Comparison of ENCODE assay signal across 1 cellular context in the genomic region with DNA sequence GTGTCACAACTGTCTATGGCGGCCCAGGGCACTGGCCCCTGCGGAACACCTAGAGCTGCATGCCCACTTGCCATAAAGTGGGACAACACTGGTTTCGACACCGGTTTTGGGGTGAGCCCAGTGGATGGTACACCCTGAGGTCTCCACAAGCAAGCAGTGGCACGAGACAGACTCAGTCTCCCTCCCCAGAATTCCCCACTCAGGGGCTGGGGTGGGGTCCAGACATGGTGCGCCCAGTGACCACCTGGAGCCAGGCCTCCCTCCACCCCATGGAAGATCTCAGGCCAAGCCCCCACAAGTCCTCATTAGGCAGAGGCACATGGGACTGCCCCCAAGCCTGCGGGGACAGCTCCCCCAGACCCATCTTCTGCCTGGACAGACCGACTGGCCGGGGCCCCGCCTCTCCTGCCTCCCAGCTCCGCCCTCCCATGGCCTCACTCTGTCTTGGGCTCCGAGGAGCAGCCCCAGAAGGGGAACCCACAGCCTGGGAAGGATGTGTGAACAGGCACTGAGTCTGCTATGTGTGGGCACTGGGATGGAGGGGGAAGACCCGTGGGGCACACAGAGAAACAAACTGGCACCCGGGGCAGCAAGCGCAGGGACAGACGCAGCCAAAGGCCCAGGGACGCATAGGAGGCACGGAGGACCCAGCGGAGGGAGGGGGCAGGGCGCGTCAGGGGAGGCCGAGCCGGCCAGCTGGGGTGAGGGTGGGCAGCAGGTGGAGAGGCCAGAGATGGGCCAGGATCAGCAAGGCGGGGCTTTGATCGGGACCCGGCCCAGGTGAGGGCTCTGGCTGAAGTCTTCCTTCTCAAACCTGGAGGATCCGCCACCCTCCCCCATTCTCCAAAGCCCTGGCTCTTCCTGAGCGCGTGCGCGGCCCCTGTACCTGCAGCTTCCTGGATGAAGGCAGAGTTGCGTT.
A peak's percentile ranks its signal among the peaks of the same experiment; 100 is the strongest.
TF ChIP-seq lines count a peak whose summit lies in the region.

No MANE protein-coding gene starts in this region.

TF ChIP-seq in K562, 482 proteins besides CTCF, POLR2A, EP300 and RAD21:
- TF ChIP-seq ZNF384 (IDR thresholded peaks at IDR 0.05; ENCODE audit: low read depth, low read length) (no peak), TCF3 (CRISPR knock-in tag; IDR thresholded peaks at IDR 0.05) (no peak), THRB (CRISPR knock-in tag; conservative IDR thresholded peaks at IDR 0.05) (no peak), ZFPM2 (CRISPR knock-in tag; IDR thresholded peaks at IDR 0.05) (no peak), SMAD3 (CRISPR knock-in tag; conservative IDR thresholded peaks at IDR 0.05) (no peak), TCF7 (IDR thresholded peaks at IDR 0.05; ENCODE audit: borderline replicate concordance) (no peak), MECOM (CRISPR knock-in tag; IDR thresholded peaks at IDR 0.05) (no peak), SMARCE1 (IDR thresholded peaks at IDR 0.05) (no peak), NR1H2 (CRISPR knock-in tag; IDR thresholded peaks at IDR 0.05) (no peak), ZC3H4 (CRISPR knock-in tag; IDR thresholded peaks at IDR 0.05; ENCODE audit: borderline replicate concordance) (0 out of 2 replicates have a peak, but pooled peaks have one; percentile 57), BHLHE40 (IDR thresholded peaks at IDR 0.05; ENCODE audit: low read length) (no peak), RBFOX2 (IDR thresholded peaks at IDR 0.05; ENCODE audit: low read depth, low read length) (0 out of 2 replicates have a peak, but pooled peaks have one; percentile 26), ZSCAN29 (IDR thresholded peaks at IDR 0.05) (no peak), CLOCK (CRISPR knock-in tag; IDR thresholded peaks at IDR 0.05; ENCODE audit: borderline replicate concordance) (no peak), WHSC1 (IDR thresholded peaks at IDR 0.05; ENCODE audit: low read length) (no peak), MAFF (IDR thresholded peaks at IDR 0.05; ENCODE audit: low read length) (no peak), CBFA2T2 (conservative IDR thresholded peaks at IDR 0.05) (no peak)
- TF ChIP-seq, protein P1, sequence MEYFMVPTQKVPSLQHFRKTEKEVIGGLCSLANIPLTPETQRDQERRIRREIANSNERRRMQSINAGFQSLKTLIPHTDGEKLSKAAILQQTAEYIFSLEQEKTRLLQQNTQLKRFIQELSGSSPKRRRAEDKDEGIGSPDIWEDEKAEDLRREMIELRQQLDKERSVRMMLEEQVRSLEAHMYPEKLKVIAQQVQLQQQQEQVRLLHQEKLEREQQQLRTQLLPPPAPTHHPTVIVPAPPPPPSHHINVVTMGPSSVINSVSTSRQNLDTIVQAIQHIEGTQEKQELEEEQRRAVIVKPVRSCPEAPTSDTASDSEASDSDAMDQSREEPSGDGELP (CRISPR knock-in tag; IDR thresholded peaks at IDR 0.05; ENCODE audit: borderline replicate concordance), result no peak
